ENCODE assay signal across 15 cellular contexts in the genomic region with DNA sequence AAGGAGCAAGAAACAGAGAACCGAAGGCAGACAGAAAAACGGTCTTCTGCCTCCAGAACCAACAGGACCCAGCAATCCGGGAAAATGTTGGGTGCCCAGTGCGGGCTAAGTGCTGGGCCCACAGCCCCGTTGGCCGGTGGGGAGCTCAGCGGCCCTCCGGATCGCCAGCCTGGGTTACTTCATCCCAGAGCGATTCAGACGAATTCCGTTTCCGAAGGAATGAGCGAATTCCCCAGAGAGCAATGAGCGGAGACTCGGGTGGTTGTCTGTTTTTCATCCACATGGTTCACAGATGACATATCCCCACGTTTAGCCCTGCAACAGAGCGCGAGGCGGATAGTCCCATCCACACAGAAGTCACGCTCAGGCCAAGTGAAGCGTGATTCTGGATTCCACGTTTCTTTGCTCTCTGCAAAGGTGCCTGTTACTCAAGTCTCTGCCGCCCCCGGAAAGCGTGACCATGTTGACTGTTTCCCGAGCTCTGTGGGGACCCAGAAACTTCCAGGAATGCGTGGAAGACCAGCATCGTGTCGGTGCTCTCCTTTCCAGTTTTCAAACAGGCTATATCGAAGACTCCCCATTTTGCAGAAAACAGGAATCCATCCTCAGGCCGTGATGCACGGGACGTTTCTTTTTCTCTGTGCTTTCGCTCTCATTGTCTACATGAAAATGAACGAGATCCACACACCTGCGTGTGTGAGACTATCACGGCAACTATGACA. TPM values are rescaled to one million over a fixed set of nuclear protein-coding genes. Genes with fewer than 3 reads are reported as not detected.
A peak's percentile ranks its signal among the peaks of the same experiment; 100 is the strongest.
DNase-seq lines count a peak whose midpoint lies in the region; ATAC-seq and TF ChIP-seq lines count a peak whose summit lies in the region.
"Not testable (repeated sequence)": the region's sequence is repeated elsewhere in the genome, so short reads cannot be mapped to it uniquely, and the experiment has no call there.
"Had no signal": no experiment of that assay in that cellular context is flagged by ENCODE, and none has a peak within 500 bp of the region (broad histone marks: within the 10 kb centered on the region; RNA-seq: fewer than 3 reads in every experiment).

No MANE protein-coding gene starts in this region.

- CTCF ChIA-PET in AG04450 (lab: Charles Lee) = interaction anchor here (0.7 to 1.0 kb wide), 3 partner anchors 10 to 414 kb away, joined by 3 read pairs; no protein-coding TSS in a partner anchor
- CTCF ChIA-PET in PC-9 (lab: Charles Lee) = not testable (repeated sequence)

- H3K4me2 ChIP-seq in PC-9 = not testable (repeated sequence)

- not testable (repeated sequence) for H3K36me3 ChIP-seq in PC-9 (ENCODE audit: low read depth); gastrocnemius medialis

- H3K4me3 ChIP-seq in AG04450 (ENCODE audit: low read depth, low read length) = peak overlapping the region; percentile 68
- not testable (repeated sequence) for H3K4me3 ChIP-seq in PC-9
- peak overlapping the region; percentile 13 to 51 (median 31) for H3K4me3 ChIP-seq in gastrocnemius medialis

- H3F3A ChIP-seq in PC-9 (ENCODE audit: insufficient read depth, low read depth) = not testable (repeated sequence)

- H3K36me3 Mint-ChIP-seq in activated naive CD8-positive, alpha-beta T cell = peaks cover 13% of the 10 kb centered on the region
- peaks cover 11% of the 10 kb centered on the region for H3K36me3 Mint-ChIP-seq in mesothelial cell of epicardium

- H3K4me1 ChIP-seq in PC-9 (replicated peaks; ENCODE audit: insufficient read depth); gastrocnemius medialis: not testable (repeated sequence)

- peak overlapping the region; percentile 75 for H3K27ac ChIP-seq in AG04450 (ENCODE audit: low read depth, low read length)
- not testable (repeated sequence) for H3K27ac ChIP-seq in PC-9, gastrocnemius medialis

- in situ Hi-C loops in gastrocnemius medialis (cut with MboI; ENCODE audit: low sequenced_read_pairs in 4 of 4) = not testable (repeated sequence)

- intact Hi-C loops in PC-9 (cut with micrococcal nuclease; ENCODE audit: unreplicated experiment); gastrocnemius medialis (cut with DNase I; ENCODE audit: low total_unique reads): not testable (repeated sequence)

- not testable (repeated sequence) for TF ChIP-seq CTCF in AG04450 (IDR thresholded peaks at IDR 0.05; ENCODE audit: low read depth, low read length); PC-9 (conservative IDR thresholded peaks at IDR 0.05); mesothelial cell of epicardium (IDR thresholded peaks at IDR 0.05; ENCODE audit: unreplicated experiment); gastrocnemius medialis (IDR thresholded peaks at IDR 0.05 in 4 of 5, conservative IDR thresholded peaks at IDR 0.05 in 1 of 5)

- not testable (repeated sequence) for H4K20me1 ChIP-seq in PC-9 (ENCODE audit: insufficient read depth)

- peaks cover 22% of the 10 kb centered on the region for H3K4me1 Mint-ChIP-seq in activated naive CD8-positive, alpha-beta T cell (ENCODE audit: low read depth)
- peaks cover 29% of the 10 kb centered on the region for H3K4me1 Mint-ChIP-seq in mesothelial cell of epicardium

- H3K9me2 ChIP-seq in PC-9 (ENCODE audit: insufficient read depth) = not testable (repeated sequence)

- peaks cover 17% of the 10 kb centered on the region for H3K9me3 Mint-ChIP-seq in activated naive CD8-positive, alpha-beta T cell (ENCODE audit: low read depth)
- H3K9me3 Mint-ChIP-seq in mesothelial cell of epicardium = peaks cover 16% of the 10 kb centered on the region

- not testable (repeated sequence) for H3K27me3 ChIP-seq in AG04450 (ENCODE audit: control insufficient read depth, insufficient read depth, low read length); PC-9 (ENCODE audit: insufficient read depth, low read depth)
- H3K27me3 ChIP-seq in gastrocnemius medialis = peaks cover 39 to 65% (median 57%) of the 10 kb centered on the region in 3 donors

- peaks cover 37% of the 10 kb centered on the region for H3K9me3 ChIP-seq in AG04450 (ENCODE audit: control insufficient read depth, insufficient read depth, low read length)
- not testable (repeated sequence) for H3K9me3 ChIP-seq in PC-9 (ENCODE audit: insufficient read depth, low read depth); gastrocnemius medialis

- DNase-seq in AG04450 (ENCODE audit: low read depth, low spot score) (peak; percentile 18), GM03348 (ENCODE audit: low spot score) (peak; percentile 49), ecto neural progenitor cell (ENCODE audit: low spot score) (peak; percentile 57), hepatic stellate cell (ENCODE audit: low spot score) (peak; percentile 71)
- not testable (repeated sequence) for DNase-seq in PC-9; mesothelial cell of epicardium (ENCODE audit: low spot score in 2 of 2, unreplicated experiment in 2 of 2); gastrocnemius medialis

- not testable (repeated sequence) for TF ChIP-seq POLR2A in gastrocnemius medialis (IDR thresholded peaks at IDR 0.05)

- H3K27me3 Mint-ChIP-seq in activated naive CD8-positive, alpha-beta T cell = peaks cover 37% of the 10 kb centered on the region
- H3K27me3 Mint-ChIP-seq in mesothelial cell of epicardium (ENCODE audit: low read depth) = peaks cover 74% of the 10 kb centered on the region

- TSS peak; percentile 81 for BruUV-seq in PC-9 (replicated peaks; lab: Mats Ljungman, UMichigan)

- H3K79me2 ChIP-seq in PC-9 (ENCODE audit: low read depth) = not testable (repeated sequence)

- H3K27ac Mint-ChIP-seq in activated naive CD8-positive, alpha-beta T cell; mesothelial cell of epicardium: not testable (repeated sequence)

- POLR2A ChIA-PET in AG04450 (lab: Yijun Ruan, JAX) = interaction anchor here (0.7 kb wide), 1 partner anchor 407 kb away, joined by 7 read pairs; no protein-coding TSS in a partner anchor
- POLR2A ChIA-PET in PC-9 (lab: Charles Lee; ENCODE audit: unreplicated experiment) = not testable (repeated sequence)

- not testable (repeated sequence) for ATAC-seq in gastrocnemius medialis

- H2AFZ ChIP-seq in PC-9 = not testable (repeated sequence)

- H3K4me3 Mint-ChIP-seq in activated naive CD8-positive, alpha-beta T cell = peak overlapping the region; percentile 57
- peak overlapping the region; percentile 73 for H3K4me3 Mint-ChIP-seq in mesothelial cell of epicardium

RNA-seq across cellular contexts. Expression of gene FRG2C, which starts 6.9 kb away (rescaled TPM):
- not detected in 2 replicates for polyA plus RNA-seq in AG04450 (2011; rRNA removed)
- polyA minus RNA-seq in AG04450 (2011; rRNA and poly(A)+ RNA removed) = not detected in 2 replicates
- total RNA-seq in PC-9 (2021) (not detected in 2 replicates), mesothelial cell of epicardium (not detected in 3 replicates), gastrocnemius medialis (not detected)
- total RNA-seq: A172, body of pancreas, Calu3, left lung, myocyte, right lobe of liver, tibial nerve had no signal
